Comparison of ENCODE assay signal across 11 cellular contexts in genomic region chr4:139658185-139658584, GRCh38. TPM values are rescaled to one million over a fixed set of nuclear protein-coding genes. Genes with fewer than 3 reads are reported as not detected.
A peak's percentile ranks its signal among the peaks of the same experiment; 100 is the strongest.
DNase-seq lines count a peak whose midpoint lies in the region; ATAC-seq and TF ChIP-seq lines count a peak whose summit lies in the region.
"Had no signal": no experiment of that assay in that cellular context is flagged by ENCODE, and none has a peak within 500 bp of the region (broad histone marks: within the 10 kb centered on the region; RNA-seq: fewer than 3 reads in every experiment).

No MANE protein-coding gene starts in this region.

- H3K4me1 ChIP-seq in HCT116 (ENCODE audit: control insufficient read depth in 1 of 2, insufficient read depth in 2 of 2, low read length in 2 of 2) (peaks cover 3 to 22% of the 10 kb centered on the region in 2 experiments; a peak in 3 of 4 replicates), mesenchymal stem cell (ENCODE audit: control insufficient read depth, insufficient read depth, low read depth, low read length) (peaks cover 6% of the 10 kb centered on the region), transverse colon (peaks cover 0 to 21% (median 2%) of the 10 kb centered on the region in 4 donors)

- H3K9me3 ChIP-seq in AG04450 (ENCODE audit: control insufficient read depth, insufficient read depth, low read length), result no peaks in the 10 kb centered on the region
- H3K9me3 ChIP-seq in HCT116 (ENCODE audit: control insufficient read depth in 1 of 2, insufficient read depth in 1 of 2, low read depth in 1 of 2, low read length in 2 of 2), result no peaks in the 10 kb centered on the region
- no peaks in the 10 kb centered on the region for H3K9me3 ChIP-seq in mesenchymal stem cell (ENCODE audit: control insufficient read depth, low read length)
- H3K9me3 ChIP-seq in transverse colon, result no peaks in the 10 kb centered on the region

- no peak for TF ChIP-seq RAD21 in HCT116 (IDR thresholded peaks at IDR 0.05; ENCODE audit: low read depth)

- TF ChIP-seq POLR2A in HCT116 (IDR thresholded peaks at IDR 0.05; ENCODE audit: borderline replicate concordance, extremely low read depth, insufficient read depth, insufficient read length) (no peak), transverse colon (IDR thresholded peaks at IDR 0.05) (no peak)

- H2AFZ ChIP-seq in HCT116 (ENCODE audit: low read depth, low read length, poor library complexity, severe bottlenecking) (peak overlapping the region; percentile 98), mesenchymal stem cell (ENCODE audit: low read depth, low read length) (no peak overlapping the region)

- H2BK12ac ChIP-seq in mesenchymal stem cell (ENCODE audit: low read length in 2 of 2), result peak overlapping the region; percentile 6 to 84

- no peak for ATAC-seq in HCT116

- H3K4ac ChIP-seq in mesenchymal stem cell (ENCODE audit: low read depth in 1 of 2, low read length in 2 of 2), result no peak overlapping the region

- WGBS in mesenchymal stem cell, result 72% methylated on average over 4 of the region's 4 CpGs
- 75 to 86% methylated on average over 1 to 4 of the region's 4 CpGs for WGBS in transverse colon (ENCODE audit: low coverage in 1 of 2), 2 donors

- H3K4me2 ChIP-seq in HCT116 (ENCODE audit: low read length), result peak overlapping the region; percentile 71
- H3K4me2 ChIP-seq in mesenchymal stem cell (ENCODE audit: low read length, poor library complexity, severe bottlenecking), result no peak overlapping the region

- no peak overlapping the region for H3K14ac ChIP-seq in mesenchymal stem cell (ENCODE audit: low read length in 2 of 2)

- H3K36me3 ChIP-seq in HCT116 (ENCODE audit: control insufficient read depth in 1 of 2, insufficient read depth in 2 of 2, low read length in 2 of 2) (no peaks in the 10 kb centered on the region), mesenchymal stem cell (ENCODE audit: control insufficient read depth in 1 of 2, insufficient read depth in 2 of 2, low read depth in 1 of 2, low read length in 2 of 2) (no peaks in the 10 kb centered on the region), transverse colon (no peaks in the 10 kb centered on the region)

- TF ChIP-seq CTCF in AG04450 (IDR thresholded peaks at IDR 0.05; ENCODE audit: low read depth, low read length) (no peak), HCT116 (IDR thresholded peaks at IDR 0.05 in 2 of 3, conservative IDR thresholded peaks at IDR 0.05 in 1 of 3; ENCODE audit: borderline replicate concordance in 1 of 3, insufficient read depth in 1 of 3, low read depth in 2 of 3, low read length in 2 of 3) (no peak), transverse colon (IDR thresholded peaks at IDR 0.05) (no peak)

- H3K79me2 ChIP-seq in HCT116 (ENCODE audit: insufficient read depth, low read length), result no peaks in the 10 kb centered on the region

- TF ChIP-seq EP300 in transverse colon (IDR thresholded peaks at IDR 0.05; ENCODE audit: low read depth), result no peak

- H4K91ac ChIP-seq in mesenchymal stem cell (ENCODE audit: low read length), result peak overlapping the region; percentile 54

- RAD21 ChIA-PET in HCT116 (lab: Charles Lee; ENCODE audit: low non-redundant PET in 1 of 2, low total read pairs in 2 of 2, uncharacterized antibody in 2 of 2, unreplicated experiment in 2 of 2), result interaction anchor here in 1 of 2 experiments (0.7 kb wide), 1 partner anchor 54 kb away, joined by 3 read pairs; no protein-coding TSS in a partner anchor

- no peak overlapping the region for H2BK15ac ChIP-seq in mesenchymal stem cell (ENCODE audit: low read depth, poor library complexity, severe bottlenecking)

- H3K4me3 ChIP-seq in AG04450 (ENCODE audit: low read depth, low read length) (no peak overlapping the region), HCT116 (replicated peaks in 1 of 2; ENCODE audit: low read depth in 1 of 2, low read length in 2 of 2) (no peak overlapping the region), mesenchymal stem cell (ENCODE audit: insufficient read depth in 1 of 2, low read depth in 1 of 2, low read length in 2 of 2) (no peak overlapping the region), transverse colon (no peak overlapping the region)

- no peak overlapping the region for H3K9ac ChIP-seq in HCT116 (ENCODE audit: low read length)
- H3K9ac ChIP-seq in mesenchymal stem cell (ENCODE audit: low read length), result peak overlapping the region; percentile 62

- H3K79me1 ChIP-seq in mesenchymal stem cell (replicated peaks; ENCODE audit: low read length, poor library complexity, severe bottlenecking), result no peaks in the 10 kb centered on the region

- H3K27me3 ChIP-seq in AG04450 (ENCODE audit: control insufficient read depth, insufficient read depth, low read length) (no peaks in the 10 kb centered on the region), HCT116 (ENCODE audit: insufficient read depth, low read length) (no peaks in the 10 kb centered on the region), mesenchymal stem cell (ENCODE audit: control insufficient read depth in 1 of 2, insufficient read depth in 1 of 2, low read length in 2 of 2) (peaks cover 0 to 15% of the 10 kb centered on the region in 2 experiments), transverse colon (no peaks in the 10 kb centered on the region)

- in situ Hi-C loops in transverse colon (cut with MboI; ENCODE audit: low pct_ligation_motif_present in 1 of 4, low pct_unique_long_range_greater_than_20kb in 1 of 4, low sequenced_read_pairs in 3 of 4), result no loop called here

- H3K27ac ChIP-seq in AG04450 (ENCODE audit: low read depth, low read length), result peak overlapping the region; percentile 0
- H3K27ac ChIP-seq in HCT116 (ENCODE audit: low read depth, low read length), result no peak overlapping the region
- peak overlapping the region; percentile 3 for H3K27ac ChIP-seq in mesenchymal stem cell (ENCODE audit: low read length, poor library complexity, severe bottlenecking)
- H3K27ac ChIP-seq in transverse colon, result peak overlapping the region in 1 of 4 donors; percentile 1
- H3K27ac ChIP-seq: HL-60 had no signal

- peak overlapping the region; percentile 5 for H4K8ac ChIP-seq in mesenchymal stem cell (ENCODE audit: low read length)

- no peak for DNase-seq in AG04450 (ENCODE audit: low read depth, low spot score)
- DNase-seq in HCT116 (ENCODE audit: low read depth, low spot score), result no peak
- peak; percentile 47 for DNase-seq in amniotic epithelial cell (ENCODE audit: low read depth)
- no peak for DNase-seq in mesenchymal stem cell
- DNase-seq in OCI-M2 (lab: John Stamatoyannopoulos, UW; ENCODE audit: unreplicated experiment), result no peak
- DNase-seq in GOT3 (lab: John Stamatoyannopoulos, UW), result no peak
- DNase-seq in transverse colon, result no peak
- no peak for DNase-seq in NCI-H446 (lab: John Stamatoyannopoulos, UW)
- DNase-seq: DMS 273 treated with DMSO at 0.1 percent for 48 hours, NCI-H1694 treated with DMSO at 0.1 percent for 48 hours had no signal

- H3K23ac ChIP-seq in mesenchymal stem cell (ENCODE audit: low read length in 2 of 2), result no peak overlapping the region

- H3K18ac ChIP-seq in mesenchymal stem cell (ENCODE audit: low read depth in 1 of 2, low read length in 2 of 2), result peak overlapping the region; percentile 6 to 68

- H2BK120ac ChIP-seq in mesenchymal stem cell (ENCODE audit: low read depth, low read length), result no peak overlapping the region

- intact Hi-C loops in HCT116 (cut with micrococcal nuclease), result loop anchor here (5.0 to 10.0 kb wide), 6 partner anchors 161 to 594 kb away; partner anchors contain the start of gene MAML3
- intact Hi-C loops in transverse colon (cut with DNase I; ENCODE audit: low total_unique reads), result no loop called here

- no peak overlapping the region for H2BK5ac ChIP-seq in mesenchymal stem cell (ENCODE audit: low read depth, low read length, poor library complexity, severe bottlenecking)

- POLR2A ChIA-PET in AG04450 (lab: Yijun Ruan, JAX) (interaction anchor here (0.8 kb wide), 1 partner anchor 26 kb away, joined by 4 read pairs; no protein-coding TSS in a partner anchor), HCT116 (lab: Charles Lee) (interaction anchor here (1.7 kb wide), 1 partner anchor 8 kb away, joined by 4 read pairs; no protein-coding TSS in a partner anchor)

- H2AK5ac ChIP-seq in mesenchymal stem cell (ENCODE audit: low read length, severe bottlenecking), result peak overlapping the region; percentile 19

- no peaks in the 10 kb centered on the region for H4K20me1 ChIP-seq in HCT116 (ENCODE audit: insufficient read depth)

- BruUV-seq in HCT116 (replicated peaks; lab: Mats Ljungman, UMichigan), result no TSS peak

- CTCF ChIA-PET in AG04450 (lab: Charles Lee), result interaction anchor here (0.6 to 13.9 kb wide), 22 partner anchors 9 to 951 kb away, joined by 3 to 232 read pairs (median 4); partner anchors contain the start of gene MGST2
- CTCF ChIA-PET in HCT116 (lab: Charles Lee), result interaction anchor here (1.9 to 2.7 kb wide), 4 partner anchors 8 to 951 kb away, joined by 8 to 29 read pairs (median 14); partner anchors contain the start of gene MGST2

- H3K9me2 ChIP-seq in HCT116 (ENCODE audit: insufficient read depth), result no peaks in the 10 kb centered on the region

TF ChIP-seq in HCT116, 20 proteins besides CTCF, POLR2A, EP300 and RAD21:
- TF ChIP-seq TCF7L2 (IDR thresholded peaks at IDR 0.05; ENCODE audit: borderline replicate concordance, extremely low read depth, insufficient read depth, insufficient read length) (peak; percentile 26), EZH2 (IDR thresholded peaks at IDR 0.05) (no peak)
TF ChIP-seq in HCT116: peak in this region for 1.

RNA-seq across cellular contexts. Expression of gene MGST2, which starts 7.4 kb away (rescaled TPM):
- polyA plus RNA-seq in AG04450 (2011; rRNA removed), result 19.3 and 21.9 TPM in 2 replicates
- 6.6 and 7.4 TPM in 2 replicates for polyA minus RNA-seq in AG04450 (2011; rRNA and poly(A)+ RNA removed)
- total RNA-seq in HCT116 (2021; ENCODE audit: unreplicated experiment) (24.3 TPM), transverse colon (10 to 100 TPM in 3 of 4 donors, 1 to 10 TPM in 1; 3.4 to 91.5 (median 39.4) TPM)
- 12.3 and 20.6 TPM in 2 replicates for polyA plus RNA-seq in HCT116 (2012)
- polyA plus RNA-seq in mesenchymal stem cell (2013, experiment 1 of 2), result 48.1 TPM
- polyA plus RNA-seq in mesenchymal stem cell (2013, experiment 2 of 2), result 51.9 TPM
